ENCODE assay signal across 27 cellular contexts in genomic region chr2:82792316-82792715, GRCh38.
"Had no signal": no experiment of that assay in that cellular context is flagged by ENCODE, and none has a peak within 500 bp of the region (broad histone marks: within the 10 kb centered on the region; RNA-seq: fewer than 3 reads in every experiment).

No MANE protein-coding gene starts in this region.

- H3K9ac ChIP-seq: SK-N-SH had no signal

- H3K9me3 ChIP-seq: SK-N-SH had no signal

- ATAC-seq: activated naive CD8-positive, alpha-beta T cell treated with anti-CD3 and anti-CD28 coated beads, Interleukin-2, amount 50 U/mL, for 24 hours; activated T-cell treated with anti-CD3 and anti-CD28 coated beads, Interleukin-2, amount 50 U/mL, for 4 hours; WTC11 had no signal

- DNase-seq: activated CD4-positive, alpha-beta memory T cell treated with anti-CD3 and anti-CD28 coated beads for 36 hours; activated CD4-positive, alpha-beta T cell treated with anti-CD3 and anti-CD28 coated beads for 4 hours; activated CD4-positive, alpha-beta T cell treated with anti-CD3 and anti-CD28 coated beads, Interleukin-2, amount 50 U/mL, for 1 hour; activated CD4-positive, CD25-positive, alpha-beta regulatory T cell treated with anti-CD3 and anti-CD28 coated beads, Interleukin-2, amount 50 U/mL, for 72 hours; activated CD8-positive, alpha-beta memory T cell treated with anti-CD3 and anti-CD28 coated beads, Interleukin-2, amount 50 U/mL, for 4 hours; activated effector memory CD4-positive, alpha-beta T cell treated with Interleukin-2 at 50 U/mL for 16 hours; activated naive CD4-positive, alpha-beta T cell treated with anti-CD3 and anti-CD28 coated beads, Interleukin-2, amount 10 ng/mL, durations not matched to agents 7 days and 5 days; activated naive CD8-positive, alpha-beta T cell treated with anti-CD3 and anti-CD28 coated beads, Interleukin-2, amount 50 U/mL, for 24 hours; activated T-cell treated with anti-CD3 and anti-CD28 coated beads for 4 hours; activated T-cell treated with anti-CD3 and anti-CD28 coated beads, Interleukin-2, amount 50 U/mL, for 4 hours; anterior cingulate cortex; central memory CD4-positive, alpha-beta T cell; Karpas-422; MM.1S; MV-4-11; NCI-H1092; NCI-H1436 treated with DMSO at 0.1 percent for 48 hours; NCI-H1694 treated with DMSO at 0.1 percent for 48 hours; NCI-H2029; NCI-H345; NCI-H510A; NCI-H526; NCI-H748 treated with DMSO at 0.1 percent for 48 hours; NK-92 treated with Interleukin-12 subunit alpha and Interleukin-12 subunit beta, amount 100 ng/mL, for 24 hours; Right ventricle myocardium superior; SK-N-SH had no signal

- H3K4me2 ChIP-seq: SK-N-SH had no signal
